Comparison of ENCODE assay signal across 8 cellular contexts in genomic region chr5:172361566-172362238, GRCh38.
DNase-seq lines count a peak whose midpoint lies in the region; ATAC-seq and TF ChIP-seq lines count a peak whose summit lies in the region.

No MANE protein-coding gene starts in this region.

- DNase-seq in CD4-positive, CD25-positive, alpha-beta regulatory T cell, result peak in 1 of 3 donors; percentile 4
- DNase-seq in activated naive CD4-positive, alpha-beta T cell treated with anti-CD3 and anti-CD28 coated beads, Interleukin-2, amount 50 U/mL, for 16 hours, result peak; percentile 30
- peak; percentile 72 for DNase-seq in lower lobe of right lung
- DNase-seq in NCI-H524 (lab: John Stamatoyannopoulos, UW), result no peak
- no peak for DNase-seq in GM13976 (ENCODE audit: low spot score)
- no peak for DNase-seq in DMS153 (lab: John Stamatoyannopoulos, UW)

- no peak overlapping the region for H3K4me3 ChIP-seq in CD4-positive, CD25-positive, alpha-beta regulatory T cell (ENCODE audit: low read depth, low read length)
- H3K4me3 ChIP-seq in lower lobe of right lung, result no peak overlapping the region

- H3K4me1 Mint-ChIP-seq in CD4-positive, CD25-positive, alpha-beta regulatory T cell, result no peaks in the 10 kb centered on the region

- intact Hi-C loops in lower lobe of right lung (cut with DNase I), result no loop called here

- H3K4me3 Mint-ChIP-seq in CD4-positive, CD25-positive, alpha-beta regulatory T cell, result no peak overlapping the region

- no peak for TF ChIP-seq CTCF in lower lobe of right lung (IDR thresholded peaks at IDR 0.05)
- TF ChIP-seq CTCF in GM13976 (IDR thresholded peaks at IDR 0.05; ENCODE audit: borderline replicate concordance, control extremely low read depth, extremely low read depth, insufficient read depth, missing control alignments), result no peak

- no peaks in the 10 kb centered on the region for H3K4me1 ChIP-seq in CD4-positive, CD25-positive, alpha-beta regulatory T cell (ENCODE audit: control insufficient read depth, insufficient read depth, low read length, poor library complexity, severe bottlenecking)
- no peaks in the 10 kb centered on the region for H3K4me1 ChIP-seq in lower lobe of right lung

- H3K36me3 ChIP-seq in CD4-positive, CD25-positive, alpha-beta regulatory T cell (ENCODE audit: control insufficient read depth, insufficient read depth, low read length), result no peaks in the 10 kb centered on the region
- peaks cover 43% of the 10 kb centered on the region for H3K36me3 ChIP-seq in lower lobe of right lung

- no peaks in the 10 kb centered on the region for H3K27me3 Mint-ChIP-seq in CD4-positive, CD25-positive, alpha-beta regulatory T cell

- H3K9me3 Mint-ChIP-seq in CD4-positive, CD25-positive, alpha-beta regulatory T cell, result peaks cover 0 to 2% (median 0%) of the 10 kb centered on the region in 7 donors

- H3K27ac ChIP-seq in CD4-positive, CD25-positive, alpha-beta regulatory T cell (ENCODE audit: insufficient read depth, low read length, poor library complexity, severe bottlenecking), result no peak overlapping the region
- H3K27ac ChIP-seq in lower lobe of right lung, result no peak overlapping the region

- in situ Hi-C loops in GM13976 (cut with MboI; ENCODE audit: low sequenced_read_pairs, unreplicated experiment), result no loop called here

- ATAC-seq in CD4-positive, CD25-positive, alpha-beta regulatory T cell (ENCODE audit: low read depth in 2 of 2), result peak; percentile 12 to 25
- ATAC-seq in HG03469 (IDR thresholded peaks at IDR 0.05; ENCODE audit: unreplicated experiment), result peak; percentile 33
- peak; percentile 65 to 75 for ATAC-seq in lower lobe of right lung
- no peak for ATAC-seq in HG03520 (IDR thresholded peaks at IDR 0.05; ENCODE audit: unreplicated experiment)

- no peaks in the 10 kb centered on the region for H3K9me3 ChIP-seq in CD4-positive, CD25-positive, alpha-beta regulatory T cell (ENCODE audit: control insufficient read depth in 2 of 2, low read length in 2 of 2)
- H3K9me3 ChIP-seq in lower lobe of right lung, result no peaks in the 10 kb centered on the region

- H3K27ac Mint-ChIP-seq in CD4-positive, CD25-positive, alpha-beta regulatory T cell, result no peak overlapping the region

- H3K27me3 ChIP-seq in CD4-positive, CD25-positive, alpha-beta regulatory T cell (ENCODE audit: control insufficient read depth, insufficient read depth, low read length), result no peaks in the 10 kb centered on the region
- H3K27me3 ChIP-seq in lower lobe of right lung (ENCODE audit: low read depth), result no peaks in the 10 kb centered on the region

- H3K36me3 Mint-ChIP-seq in CD4-positive, CD25-positive, alpha-beta regulatory T cell, result no peaks in the 10 kb centered on the region

Comparison
In these comparisons a context has a peak if more than half of its experiments do, and no peak if none do; other contexts are left out.
1. DNase-seq: peak in activated naive CD4-positive, alpha-beta T cell treated with anti-CD3 and anti-CD28 coated beads, Interleukin-2, amount 50 U/mL, for 16 hours (single experiment) and lower lobe of right lung (single experiment); none in NCI-H524 (0 of 2), GM13976 (single experiment) and DMS153 (single experiment).